1 cellular context compared by ENCODE assay signal in the genomic region with DNA sequence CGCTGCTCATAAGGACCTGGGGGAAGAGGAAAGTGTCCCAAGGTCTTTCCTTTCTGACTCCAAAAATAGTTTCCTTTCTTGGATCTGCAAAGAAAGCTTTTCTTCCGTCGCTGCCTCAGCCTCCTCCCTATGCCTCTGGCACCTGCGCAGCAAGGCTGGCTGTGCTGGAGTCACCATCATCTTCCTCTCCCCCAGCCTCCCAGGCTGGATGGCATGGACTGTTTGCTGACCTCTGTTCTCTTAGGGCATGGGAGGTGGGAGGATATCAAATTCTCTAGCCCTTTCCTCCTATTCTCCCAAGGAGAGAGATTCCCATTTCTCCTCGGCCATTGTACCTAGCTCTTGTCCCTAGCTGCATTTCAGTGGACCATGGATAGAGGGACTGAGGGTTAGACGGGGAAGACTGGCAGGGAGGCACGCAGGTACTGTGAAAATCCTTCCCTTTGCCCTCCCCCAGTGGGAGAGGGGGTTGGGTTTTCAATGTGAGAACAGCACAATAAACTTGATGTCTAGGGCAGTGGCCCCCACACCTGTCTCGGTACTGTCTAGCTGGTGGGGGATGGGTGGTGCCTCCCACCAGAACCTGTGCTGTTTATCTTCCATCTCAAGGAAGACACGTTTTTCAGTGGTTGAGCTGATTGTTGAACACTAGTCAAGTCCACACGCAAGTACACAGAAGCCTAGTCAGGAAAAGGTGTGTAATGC.
TF ChIP-seq lines count a peak whose summit lies in the region.

No MANE protein-coding gene starts in this region.

TF ChIP-seq in GM12891, 5 proteins besides CTCF, POLR2A, EP300 and RAD21:
- no peak for TF ChIP-seq TAF1 (IDR thresholded peaks at IDR 0.05; ENCODE audit: low read depth, low read length)
- no peak for TF ChIP-seq SPI1 (IDR thresholded peaks at IDR 0.05; ENCODE audit: low read depth, low read length)
- TF ChIP-seq POLR2AphosphoS5 (IDR thresholded peaks at IDR 0.05; ENCODE audit: low read depth, low read length) = no peak
- TF ChIP-seq POU2F2 (IDR thresholded peaks at IDR 0.05; ENCODE audit: low read depth, low read length) = no peak
- TF ChIP-seq PAX5 (IDR thresholded peaks at IDR 0.05; ENCODE audit: insufficient read depth, low read length, severe bottlenecking) = no peak
